Comparison of ENCODE assay signal across 16 cellular contexts in the genomic region with DNA sequence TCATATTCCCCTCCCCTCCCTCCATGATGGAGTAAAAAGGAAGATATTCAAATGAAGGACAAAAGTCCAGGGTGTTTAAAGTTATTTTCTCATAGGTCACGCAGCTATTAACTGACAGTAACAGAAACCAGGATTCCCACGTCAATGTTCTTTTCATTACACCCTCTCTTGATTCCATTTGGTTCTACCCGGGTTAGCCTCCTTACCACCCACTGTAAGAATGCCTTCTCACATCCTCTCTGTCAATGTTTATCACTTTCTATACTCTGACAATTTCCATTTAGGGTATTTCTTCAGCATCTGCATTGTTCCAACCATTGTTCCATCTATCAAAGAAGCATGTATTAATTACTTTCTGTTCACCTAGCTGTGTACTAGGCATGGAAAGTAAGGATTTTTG. TPM values are rescaled to one million over a fixed set of nuclear protein-coding genes. Genes with fewer than 3 reads are reported as not detected.
DNase-seq lines count a peak whose midpoint lies in the region; ATAC-seq, FAIRE-seq and TF ChIP-seq lines count a peak whose summit lies in the region.
"Had no signal": no experiment of that assay in that cellular context is flagged by ENCODE, and none has a peak within 500 bp of the region (broad histone marks: within the 10 kb centered on the region; RNA-seq: fewer than 3 reads in every experiment).

No MANE protein-coding gene starts in this region.

- H3K36me3 Mint-ChIP-seq in activated naive CD4-positive, alpha-beta T cell treated with anti-CD3 and anti-CD28 coated beads for 36 hours (ENCODE audit: low read depth): peaks cover 13% of the 10 kb centered on the region
- H3K36me3 Mint-ChIP-seq in activated naive CD4-positive, alpha-beta T cell treated with anti-CD3 and anti-CD28 coated beads, Interleukin-2, amount 50 U/mL, for 72 hours: no peaks in the 10 kb centered on the region
- peaks cover 30% of the 10 kb centered on the region for H3K36me3 Mint-ChIP-seq in type B pancreatic cell
- H3K36me3 Mint-ChIP-seq in activated T-helper 17 cell treated with anti-CD3 and anti-CD28 coated beads, Interleukin-2, amount 50 U/mL, for 72 hours (ENCODE audit: low read depth): peaks cover 38% of the 10 kb centered on the region

- no peak for DNase-seq in activated naive CD4-positive, alpha-beta T cell treated with anti-CD3 and anti-CD28 coated beads for 36 hours
- DNase-seq in activated naive CD4-positive, alpha-beta T cell treated with anti-CD3 and anti-CD28 coated beads, Interleukin-2, amount 50 U/mL, for 72 hours (ENCODE audit: low spot score in 2 of 2): no peak
- DNase-seq in GM12878 (ENCODE audit: low read depth, low spot score): no peak
- DNase-seq in psoas muscle: no peak
- DNase-seq in type B pancreatic cell (ENCODE audit: extremely low spot score, unreplicated experiment): no peak
- DNase-seq in NCI-H1092 treated with DMSO at 0.1 percent for 48 hours (lab: John Stamatoyannopoulos, UW): no peak
- DNase-seq in Kasumi-1 (lab: John Stamatoyannopoulos, UW): no peak
- DNase-seq: C1 segment of cervical spinal cord, H7, NCI-H1417 treated with DMSO at 0.1 percent for 48 hours, NCI-H2029 treated with DMSO at 0.1 percent for 48 hours, NCI-H510A, NCI-H82 had no signal

- CTCF ChIA-PET in activated naive CD4-positive, alpha-beta T cell treated with anti-CD3 and anti-CD28 coated beads for 36 hours (lab: Charles Lee): no interaction called here
- CTCF ChIA-PET in GM12878 (lab: Yijun Ruan, JAX): interaction anchor here (1.6 kb wide), 1 partner anchor 91 kb away, joined by 3 read pairs; no protein-coding TSS in a partner anchor

- POLR2A ChIA-PET in GM12878 (lab: Charles Lee): interaction anchor here (0.6 to 2.0 kb wide), 5 partner anchors 13 to 488 kb away, joined by 3 to 7 read pairs (median 3); no protein-coding TSS in a partner anchor

- peaks cover 43% of the 10 kb centered on the region for H3K4me1 Mint-ChIP-seq in activated naive CD4-positive, alpha-beta T cell treated with anti-CD3 and anti-CD28 coated beads for 36 hours (ENCODE audit: low read depth)
- peaks cover 46% of the 10 kb centered on the region for H3K4me1 Mint-ChIP-seq in type B pancreatic cell (ENCODE audit: unreplicated experiment)
- peaks cover 35% of the 10 kb centered on the region for H3K4me1 Mint-ChIP-seq in activated T-helper 17 cell treated with anti-CD3 and anti-CD28 coated beads, Interleukin-2, amount 50 U/mL, for 72 hours

- TF ChIP-seq POLR2A in GM12878 (IDR thresholded peaks at IDR 0.05; ENCODE audit: low read depth, low read length): no peak

- peak overlapping the region; percentile 42 for H3K27ac Mint-ChIP-seq in activated naive CD4-positive, alpha-beta T cell treated with anti-CD3 and anti-CD28 coated beads for 36 hours
- peak overlapping the region in 1 of 2 donors; percentile 75 for H3K27ac Mint-ChIP-seq in activated naive CD4-positive, alpha-beta T cell treated with anti-CD3 and anti-CD28 coated beads, Interleukin-2, amount 50 U/mL, for 72 hours
- no peak overlapping the region for H3K27ac Mint-ChIP-seq in type B pancreatic cell
- no peak overlapping the region for H3K27ac Mint-ChIP-seq in activated T-helper 17 cell treated with anti-CD3 and anti-CD28 coated beads, Interleukin-2, amount 50 U/mL, for 72 hours

- no peaks in the 10 kb centered on the region for H3K27me3 Mint-ChIP-seq in activated naive CD4-positive, alpha-beta T cell treated with anti-CD3 and anti-CD28 coated beads for 36 hours (ENCODE audit: low read depth)
- no peaks in the 10 kb centered on the region for H3K27me3 Mint-ChIP-seq in type B pancreatic cell
- H3K27me3 Mint-ChIP-seq in activated T-helper 17 cell treated with anti-CD3 and anti-CD28 coated beads, Interleukin-2, amount 50 U/mL, for 72 hours: no peaks in the 10 kb centered on the region

- H3K79me2 ChIP-seq in GM12878 (ENCODE audit: control insufficient read depth, insufficient read depth, low read length): peaks cover 32% of the 10 kb centered on the region

- peaks cover 13% of the 10 kb centered on the region; the same call in 1 of the 2 replicates for H3K4me1 ChIP-seq in GM12878 (ENCODE audit: control insufficient read depth, insufficient read depth, low read length)
- H3K4me1 ChIP-seq in psoas muscle: peaks cover 61% of the 10 kb centered on the region

- H3K36me3 ChIP-seq in GM12878 (ENCODE audit: control insufficient read depth in 2 of 2, insufficient read depth in 2 of 2, low read length in 1 of 2) (peaks cover 0 to 9% of the 10 kb centered on the region in 2 experiments; a peak in 1 of 4 replicates), psoas muscle (ENCODE audit: insufficient read depth in 1 of 2, low read depth in 1 of 2) (peaks cover 0 to 8% of the 10 kb centered on the region in 2 donors)

- no peaks in the 10 kb centered on the region for H3K9me3 Mint-ChIP-seq in activated naive CD4-positive, alpha-beta T cell treated with anti-CD3 and anti-CD28 coated beads for 36 hours
- no peaks in the 10 kb centered on the region for H3K9me3 Mint-ChIP-seq in activated naive CD4-positive, alpha-beta T cell treated with anti-CD3 and anti-CD28 coated beads, Interleukin-2, amount 50 U/mL, for 72 hours
- no peaks in the 10 kb centered on the region for H3K9me3 Mint-ChIP-seq in type B pancreatic cell
- no peaks in the 10 kb centered on the region for H3K9me3 Mint-ChIP-seq in activated T-helper 17 cell treated with anti-CD3 and anti-CD28 coated beads, Interleukin-2, amount 50 U/mL, for 72 hours

- TF ChIP-seq CTCF in GM12878 (IDR thresholded peaks at IDR 0.05 in 2 of 3, conservative IDR thresholded peaks at IDR 0.05 in 1 of 3; ENCODE audit: control insufficient read depth in 2 of 3, extremely low read depth in 1 of 3, insufficient read depth in 1 of 3, low read depth in 3 of 3, low read length in 3 of 3) (no peak), psoas muscle (IDR thresholded peaks at IDR 0.05) (no peak), type B pancreatic cell (conservative IDR thresholded peaks at IDR 0.05) (no peak)

- H3K9me3 ChIP-seq in GM12878 (replicated peaks; ENCODE audit: control insufficient read depth, insufficient read depth, low read length) (no peaks in the 10 kb centered on the region), psoas muscle (no peaks in the 10 kb centered on the region)

- H4K20me1 ChIP-seq in GM12878 (ENCODE audit: control insufficient read depth, insufficient read depth): no peaks in the 10 kb centered on the region

- TF ChIP-seq EP300 in GM12878 (IDR thresholded peaks at IDR 0.05; ENCODE audit: borderline replicate concordance in 1 of 2, control insufficient read depth in 1 of 2, low read depth in 2 of 2, low read length in 2 of 2): no peak

- RAD21 ChIA-PET in GM12878 (lab: Charles Lee; ENCODE audit: unreplicated experiment): interaction anchor here (1.3 to 1.9 kb wide), 2 partner anchors 40 to 145 kb away, joined by 3 to 6 read pairs; no protein-coding TSS in a partner anchor

- no TSS peak for BruUV-seq in GM12878 (replicated peaks; lab: Mats Ljungman, UMichigan)

- in situ Hi-C loops in GM12878 (cut with MboI): no loop called here

- ATAC-seq in activated naive CD4-positive, alpha-beta T cell treated with anti-CD3 and anti-CD28 coated beads, Interleukin-2, amount 50 U/mL, for 72 hours: no peak
- peak; percentile 50; the same call in 2 of the 3 replicates for ATAC-seq in GM12878
- ATAC-seq in psoas muscle: no peak
- no peak for ATAC-seq in activated T-helper 17 cell treated with anti-CD3 and anti-CD28 coated beads, Interleukin-2, amount 50 U/mL, for 72 hours (replicated peaks)

- intact Hi-C loops in activated naive CD4-positive, alpha-beta T cell treated with anti-CD3 and anti-CD28 coated beads for 36 hours (cut with micrococcal nuclease): no loop called here
- intact Hi-C loops in GM12878 (cut with micrococcal nuclease; ENCODE audit: unreplicated experiment): no loop called here
- intact Hi-C loops in psoas muscle (cut with DNase I): no loop called here

- no peak overlapping the region for H3K9ac ChIP-seq in GM12878 (ENCODE audit: control insufficient read depth, insufficient read depth, low read length)

- no peak overlapping the region for H2AFZ ChIP-seq in GM12878 (ENCODE audit: control insufficient read depth, low read depth, low read length)

- no peak overlapping the region for H3K4me2 ChIP-seq in GM12878 (ENCODE audit: control insufficient read depth, insufficient read depth)

- TF ChIP-seq RAD21 in GM12878 (IDR thresholded peaks at IDR 0.05; ENCODE audit: insufficient read depth, low read depth, low read length): no peak

- 45% methylated on average over 3 of the region's 3 CpGs for WGBS in GM12878 (ENCODE audit: insufficient coverage, insufficient replicate concordance, low lambda C conversion rate, missing lambda C conversion rate)
- WGBS in psoas muscle, 3 donors: 78 to 99% (median 81%) methylated on average over 3 of the region's 3 CpGs

- no peak overlapping the region for H3K4me3 Mint-ChIP-seq in activated naive CD4-positive, alpha-beta T cell treated with anti-CD3 and anti-CD28 coated beads for 36 hours
- peak overlapping the region; percentile 1 for H3K4me3 Mint-ChIP-seq in type B pancreatic cell
- H3K4me3 Mint-ChIP-seq in activated T-helper 17 cell treated with anti-CD3 and anti-CD28 coated beads, Interleukin-2, amount 50 U/mL, for 72 hours: no peak overlapping the region

- no peaks in the 10 kb centered on the region for H3K27me3 ChIP-seq in GM12878 (replicated peaks in 1 of 2; ENCODE audit: control insufficient read depth in 2 of 2, insufficient read depth in 2 of 2, low read length in 1 of 2)
- H3K27me3 ChIP-seq in psoas muscle (ENCODE audit: insufficient read depth in 3 of 3, low read length in 2 of 3): no peaks in the 10 kb centered on the region

- SMC1A ChIA-PET in GM12878 (lab: Charles Lee; ENCODE audit: uncharacterized antibody, unreplicated experiment): interaction anchor here (1.0 to 4.0 kb wide), 3 partner anchors 19 to 31 kb away, joined by 3 to 17 read pairs (median 9); no protein-coding TSS in a partner anchor

- FAIRE-seq in GM12878 (lab: Jason Lieb, UNC): no peak
- FAIRE-seq: RCC 7860 had no signal

- H3K4me3 ChIP-seq in GM12878 (no peak overlapping the region), psoas muscle (no peak overlapping the region)

- H3K27ac ChIP-seq in GM12878 (ENCODE audit: control insufficient read depth, insufficient read depth): no peak overlapping the region
- peak overlapping the region; percentile 79 for H3K27ac ChIP-seq in psoas muscle
- H3K27ac ChIP-seq: 22Rv1 had no signal

RNA-seq across cellular contexts. Expression of a gene that starts 52.1 kb away (rescaled TPM):
- total RNA-seq in activated naive CD4-positive, alpha-beta T cell treated with anti-CD3 and anti-CD28 coated beads for 36 hours: 10 to 100 TPM; 14.0 to 14.3 TPM
- 10 to 100 TPM in 1 of 2 donors, 1 to 10 TPM in 1; 7.9 to 15.1 TPM for total RNA-seq in activated naive CD4-positive, alpha-beta T cell treated with anti-CD3 and anti-CD28 coated beads, Interleukin-2, amount 50 U/mL, for 72 hours
- total RNA-seq in GM12878 (2013; cell fraction: nucleolus; rRNA removed): 32.2 and 32.9 TPM in 2 replicates
- 27.3 and 32.4 TPM in 2 replicates for total RNA-seq in GM12878 (2014; rRNA removed)
- total RNA-seq in GM12878 (2014; rRNA removed; fragmentation: Illumina TruSeq; extraction: Trizol): 32.1 and 32.3 TPM in 2 replicates
- 27.8 and 28.5 TPM in 2 replicates for total RNA-seq in GM12878 (2021)
- 4.2 TPM for polyA plus RNA-seq in GM12878 (2011; ENCODE audit: low read depth)
- polyA plus RNA-seq in GM12878 (2011; rRNA removed): 17.9 and 20.9 TPM in 2 replicates
- polyA plus RNA-seq in GM12878 (2011; cell fraction: cytosol; rRNA removed): 10.5 and 11.0 TPM in 2 replicates
- 8.2 and 10.1 TPM in 2 replicates for polyA plus RNA-seq in GM12878 (2011; cell fraction: nucleus; rRNA removed)
- polyA plus RNA-seq in GM12878 (2012): 4.6 and 5.9 TPM in 2 replicates
- 28.5 and 34.7 TPM in 2 replicates for polyA plus RNA-seq in GM12878 (2014; fragmentation: Illumina TruSeq; extraction: Trizol)
- polyA plus RNA-seq in GM12878 (2014; fragmentation: Nextera tagmentation; extraction: Ambion mirVana): 10 to 100 TPM in 1 of 2 experiments, 1 to 10 TPM in 1; 2.4 to 23.6 TPM
- polyA plus RNA-seq in GM12878 (2014; rRNA removed): 25.8 and 27.6 TPM in 2 replicates
- polyA plus RNA-seq in GM12878 (2016; fragmentation: Nextera tagmentation; extraction: Ambion mirVana): 10 to 100 TPM; 13.8 to 14.2 TPM
- 22.7 and 22.9 TPM in 2 replicates for polyA minus RNA-seq in GM12878 (2011; rRNA and poly(A)+ RNA removed)
- polyA minus RNA-seq in GM12878 (2011; cell fraction: cytosol; rRNA and poly(A)+ RNA removed): 8.3 and 10.4 TPM in 2 replicates
- polyA minus RNA-seq in GM12878 (2011; cell fraction: nucleus; rRNA and poly(A)+ RNA removed): 3.4 and 5.5 TPM in 2 replicates
- total RNA-seq in psoas muscle: 10 to 100 TPM; 33.3 to 70.5 (median 50.6) TPM
- polyA plus RNA-seq in psoas muscle: 10 to 100 TPM; 10.6 to 19.9 (median 17.9) TPM
- total RNA-seq in type B pancreatic cell (ENCODE audit: low replicate concordance): 19.4 and 31.9 TPM in 2 replicates
- 10 to 100 TPM in 1 of 2 donors, 1 to 10 TPM in 1; 7.9 to 12.8 TPM for total RNA-seq in activated T-helper 17 cell treated with anti-CD3 and anti-CD28 coated beads, Interleukin-2, amount 50 U/mL, for 72 hours
